ENCODE assay signal across 1 cellular context in genomic region chr5:171310816-171311697, GRCh38.
TF ChIP-seq lines count a peak whose summit lies in the region.

No MANE protein-coding gene starts in this region.

TF ChIP-seq in H1, 55 proteins besides CTCF, POLR2A, EP300 and RAD21:
- TF ChIP-seq TAF7 (optimal IDR thresholded peaks at IDR 0.05; ENCODE audit: borderline replicate concordance, low read depth, low read length) (no peak), E2F6 (IDR thresholded peaks at IDR 0.05) (peak; percentile 93), HDAC2 (IDR thresholded peaks at IDR 0.05; ENCODE audit: borderline replicate concordance in 1 of 2, low read depth in 2 of 2, low read length in 2 of 2) (no peak), SRF (IDR thresholded peaks at IDR 0.05; ENCODE audit: low read depth, low read length) (no peak), CEBPB (IDR thresholded peaks at IDR 0.05; ENCODE audit: low read depth, low read length) (no peak), ATF3 (IDR thresholded peaks at IDR 0.05; ENCODE audit: insufficient read depth, low read depth, low read length) (no peak), CHD2 (IDR thresholded peaks at IDR 0.05; ENCODE audit: low read length) (no peak), CBX8 (IDR thresholded peaks at IDR 0.05; ENCODE audit: borderline replicate concordance, low read depth, low read length) (peak; percentile 42; the same call in 1 of the 2 replicates), POLR2AphosphoS5 (IDR thresholded peaks at IDR 0.05; ENCODE audit: low read depth, low read length) (no peak), RNF2 (IDR thresholded peaks at IDR 0.05; ENCODE audit: borderline replicate concordance, low read depth, low read length, missing control alignments, poor library complexity, severe bottlenecking) (peak; percentile 84), KDM4A (IDR thresholded peaks at IDR 0.05; ENCODE audit: low read depth, low read length, severe bottlenecking) (peak; percentile 40), TCF12 (IDR thresholded peaks at IDR 0.05; ENCODE audit: low read depth, low read length) (no peak), SUZ12 (IDR thresholded peaks at IDR 0.05; ENCODE audit: low read length) (peak; percentile 52), RXRA (IDR thresholded peaks at IDR 0.05; ENCODE audit: insufficient read depth, low read depth, low read length) (no peak), BRCA1 (IDR thresholded peaks at IDR 0.05; ENCODE audit: low read depth, low read length) (no peak), EZH2 (IDR thresholded peaks at IDR 0.05; ENCODE audit: low read depth, low read length, severe bottlenecking) (peak; percentile 52), MAX (IDR thresholded peaks at IDR 0.05) (peak; percentile 87), JUN (IDR thresholded peaks at IDR 0.05; ENCODE audit: low read depth, low read length) (no peak)
